Comparison of ENCODE assay signal across 26 cellular contexts in genomic region chr6:3625161-3625979, GRCh38.
DNase-seq lines count a peak whose midpoint lies in the region; ATAC-seq, FAIRE-seq and TF ChIP-seq lines count a peak whose summit lies in the region.
"Had no signal": no experiment of that assay in that cellular context is flagged by ENCODE, and none has a peak within 500 bp of the region (broad histone marks: within the 10 kb centered on the region; RNA-seq: fewer than 3 reads in every experiment).

No MANE protein-coding gene starts in this region.

- H3K79me1 ChIP-seq in H1 (ENCODE audit: low read depth, low read length): no peaks in the 10 kb centered on the region

- no peak overlapping the region for H2BK20ac ChIP-seq in H1 (ENCODE audit: low read length)

- no peak overlapping the region for H4K5ac ChIP-seq in H1 (ENCODE audit: insufficient read length, low read depth, low read length)

- H3K27me3 ChIP-seq in Loucy (ENCODE audit: insufficient read depth, low read length, poor library complexity, severe bottlenecking) (no peaks in the 10 kb centered on the region), H1 (replicated peaks in 1 of 4; ENCODE audit: control insufficient read depth in 3 of 4, extremely low read depth in 1 of 4, insufficient read depth in 3 of 4, low read length in 3 of 4) (peaks cover 0 to 2% (median 0%) of the 10 kb centered on the region in 4 experiments; a peak in 2 of 7 replicates)
- H3K27me3 ChIP-seq: ascending aorta, SJCRH30, thyroid gland had no signal

- no peak overlapping the region for H3K4ac ChIP-seq in H1 (replicated peaks; ENCODE audit: insufficient read length, low read depth, low read length)

- H3K27ac ChIP-seq in H1 (ENCODE audit: low read depth, low read length): no peak overlapping the region
- H3K27ac ChIP-seq: ascending aorta, lower lobe of right lung, SJCRH30, thyroid gland had no signal

- no peaks in the 10 kb centered on the region for H3F3A ChIP-seq in Loucy (ENCODE audit: low read depth)

- no peak overlapping the region for H2BK15ac ChIP-seq in H1 (ENCODE audit: low read length)

- H2BK5ac ChIP-seq in H1 (ENCODE audit: low read depth, low read length): no peak overlapping the region

- no peak overlapping the region for H4K8ac ChIP-seq in H1 (ENCODE audit: extremely low read depth, insufficient read depth, low read length)

- H2AK5ac ChIP-seq in H1 (ENCODE audit: low read depth, low read length): no peak overlapping the region

- no peak overlapping the region for H3K27ac Mint-ChIP-seq in activated CD4-positive, alpha-beta memory T cell treated with anti-CD3 and anti-CD28 coated beads for 36 hours
- H3K27ac Mint-ChIP-seq: activated naive CD8-positive, alpha-beta T cell; activated T-helper 2 cell treated with anti-CD3 and anti-CD28 coated beads, Interferon-gamma antibody, Interleukin-2, Interleukin-4, amounts not matched to agents 10 μg/mL and 5 μg/mL and 100 μg/mL, durations not matched to agents 14 hours and 24 hours and 36 hours had no signal

- TF ChIP-seq POLR2A in H1 (IDR thresholded peaks at IDR 0.05; ENCODE audit: control extremely low read depth in 1 of 2, low read depth in 2 of 2, low read length in 2 of 2): no peak

- peak overlapping the region; percentile 55; the same call in 1 of the 2 replicates for H2BK12ac ChIP-seq in H1 (ENCODE audit: low read depth, low read length)

- H3K9me3 ChIP-seq in Loucy (ENCODE audit: insufficient read depth, low read depth, low read length): no peaks in the 10 kb centered on the region
- no peaks in the 10 kb centered on the region for H3K9me3 ChIP-seq in H1 (ENCODE audit: insufficient read depth in 2 of 2, low read depth in 1 of 2, low read length in 1 of 2)
- H3K9me3 ChIP-seq: ascending aorta, HAP-1, lower lobe of right lung, SJCRH30, thyroid gland had no signal

- no peaks in the 10 kb centered on the region for H3K4me1 Mint-ChIP-seq in activated CD4-positive, alpha-beta memory T cell treated with anti-CD3 and anti-CD28 coated beads for 36 hours (ENCODE audit: low read depth)

- H3K4me2 ChIP-seq in Loucy (ENCODE audit: low read depth, low read length, poor library complexity, severe bottlenecking) (no peak overlapping the region), H1 (ENCODE audit: insufficient read depth in 1 of 2, low read depth in 2 of 2, low read length in 2 of 2) (no peak overlapping the region)

- no peaks in the 10 kb centered on the region for H3K9me3 Mint-ChIP-seq in activated CD4-positive, alpha-beta memory T cell treated with anti-CD3 and anti-CD28 coated beads for 36 hours
- H3K9me3 Mint-ChIP-seq: activated T-helper 2 cell treated with anti-CD3 and anti-CD28 coated beads, Interferon-gamma antibody, Interleukin-2, Interleukin-4, amounts not matched to agents 10 μg/mL and 5 μg/mL and 100 μg/mL, durations not matched to agents 14 hours and 24 hours and 36 hours had no signal

- intact Hi-C loops in activated CD4-positive, alpha-beta memory T cell treated with anti-CD3 and anti-CD28 coated beads for 36 hours (cut with micrococcal nuclease): no loop called here

- H3K36me3 ChIP-seq in Loucy (ENCODE audit: insufficient read depth, low read length) (no peaks in the 10 kb centered on the region), H1 (ENCODE audit: control insufficient read depth in 2 of 4, insufficient read depth in 4 of 4, low read length in 3 of 4) (no peaks in the 10 kb centered on the region)
- H3K36me3 ChIP-seq: ascending aorta, HAP-1, lower lobe of right lung, SJCRH30, thyroid gland had no signal

- DNase-seq in NCI-H748 (lab: John Stamatoyannopoulos, UW; ENCODE audit: unreplicated experiment) (peak; percentile 39), NCI-H748 treated with DMSO at 0.1 percent for 48 hours (lab: John Stamatoyannopoulos, UW) (no peak), H1 (ENCODE audit: low read depth in 1 of 2, low spot score in 2 of 2) (peak in 1 of 2 experiments; percentile 48), retina (peak; percentile 41), GM19239 (ENCODE audit: insufficient read length, low spot score) (no peak)
- DNase-seq in activated CD4-positive, alpha-beta memory T cell treated with anti-CD3 and anti-CD28 coated beads for 36 hours: no peak
- DNase-seq: activated CD4-positive, alpha-beta T cell treated with anti-CD3 and anti-CD28 coated beads for 48 hours; DMS79 treated with DMSO at 0.1 percent for 48 hours; lower lobe of right lung; MM.1S; NCI-H1694; NCI-H2227 treated with DMSO at 0.1 percent for 48 hours; stimulated activated CD4-positive, alpha-beta T cell treated with anti-CD3 and anti-CD28 coated beads, Interleukin-4, amount 100 ng/mL, for 4 hours; stimulated activated naive CD8-positive, alpha-beta T cell treated with anti-CD3 and anti-CD28 coated beads, Interleukin-15, Interleukin-2, amounts not matched to agents 100 U/mL and 50 U/mL, for 24 hours; thyroid gland had no signal

- TF ChIP-seq EP300 in H1 (IDR thresholded peaks at IDR 0.05; ENCODE audit: borderline replicate concordance in 1 of 2, low read depth in 2 of 2, low read length in 2 of 2): no peak

- no peak for FAIRE-seq in H1 (lab: Jason Lieb, UNC)
- no peak for FAIRE-seq in GM19239 (lab: Jason Lieb, UNC)
- FAIRE-seq: A204.1, GM12891, keratinocyte had no signal

- no peak overlapping the region for H3K23ac ChIP-seq in H1 (ENCODE audit: insufficient read length)

- no peak overlapping the region for H3K14ac ChIP-seq in H1 (ENCODE audit: insufficient read length)

- H2AFZ ChIP-seq in Loucy (ENCODE audit: low read length) (no peak overlapping the region), H1 (ENCODE audit: low read length) (no peak overlapping the region)

- H3K79me2 ChIP-seq in Loucy (ENCODE audit: insufficient read depth, low read length): no peaks in the 10 kb centered on the region
- no peaks in the 10 kb centered on the region for H3K79me2 ChIP-seq in H1 (ENCODE audit: control insufficient read depth in 1 of 2, insufficient read depth in 2 of 2, low read length in 2 of 2)

- H3K27me3 Mint-ChIP-seq in activated CD4-positive, alpha-beta memory T cell treated with anti-CD3 and anti-CD28 coated beads for 36 hours: peaks cover 37% of the 10 kb centered on the region
- H3K27me3 Mint-ChIP-seq: activated naive CD8-positive, alpha-beta T cell had no signal

- H3K56ac ChIP-seq in H1 (replicated peaks; ENCODE audit: insufficient read length, low read depth, low read length): no peak overlapping the region

- TF ChIP-seq RAD21 in H1 (IDR thresholded peaks at IDR 0.05 in 1 of 2, conservative IDR thresholded peaks at IDR 0.05 in 1 of 2; ENCODE audit: low read depth in 2 of 2, low read length in 2 of 2): no peak; a peak in 1 of 4 replicates

- POLR2A ChIA-PET in H1 (lab: Charles Lee; ENCODE audit: partially characterized antibody): no interaction called here
- POLR2A ChIA-PET in activated CD4-positive, alpha-beta memory T cell treated with anti-CD3 and anti-CD28 coated beads for 36 hours (lab: Charles Lee): no interaction called here

- 0 out of 2 replicates have a peak, but pooled peaks cover 2% of the 10 kb centered on the region for H3K23me2 ChIP-seq in H1 (ENCODE audit: low read depth, low read length)

- H4K20me1 ChIP-seq in Loucy (ENCODE audit: insufficient read depth, low read length, poor library complexity, severe bottlenecking) (no peaks in the 10 kb centered on the region), H1 (replicated peaks in 1 of 2; ENCODE audit: control insufficient read depth in 1 of 2, insufficient read depth in 2 of 2, low read length in 2 of 2) (peaks cover 0 to 2% of the 10 kb centered on the region in 2 experiments)

- TF ChIP-seq CTCF in Loucy (conservative IDR thresholded peaks at IDR 0.05; ENCODE audit: low read length): peak; percentile 35
- TF ChIP-seq CTCF in H1 (IDR thresholded peaks at IDR 0.05; ENCODE audit: control extremely low read depth in 1 of 3, insufficient read depth in 1 of 3, low read depth in 1 of 3, low read length in 3 of 3): peak in 2 of 3 experiments; percentile 14 to 26; a peak in 2 of 4 replicates

- no peaks in the 10 kb centered on the region for H3K9me2 ChIP-seq in Loucy (replicated peaks; ENCODE audit: low read depth, low read length)

- H3K4me1 ChIP-seq in Loucy (ENCODE audit: insufficient read depth, low read length, poor library complexity, severe bottlenecking): peaks cover 35% of the 10 kb centered on the region
- peaks cover 2 to 15% (median 10%) of the 10 kb centered on the region in 4 experiments for H3K4me1 ChIP-seq in H1 (replicated peaks in 1 of 4; ENCODE audit: control insufficient read depth in 3 of 4, insufficient read depth in 4 of 4, low read length in 3 of 4)
- H3K4me1 ChIP-seq: HAP-1, lower lobe of right lung, SJCRH30, thyroid gland had no signal

- 72% methylated on average over 16 of the region's 16 CpGs; no CpG with 5 or more reads in 1 of the 2 experiments for WGBS in H1 (ENCODE audit: extremely low coverage in 1 of 2, insufficient coverage in 1 of 2, insufficient read length in 1 of 2, insufficient replicate concordance in 2 of 2, low coverage in 1 of 2, low lambda C conversion rate in 2 of 2, missing lambda C conversion rate in 1 of 2), 2 experiments

- no peak for ATAC-seq in HG02623 (IDR thresholded peaks at IDR 0.05; ENCODE audit: unreplicated experiment)
- ATAC-seq: lower lobe of right lung; Panc1; stimulated activated naive CD8-positive, alpha-beta T cell treated with anti-CD3 and anti-CD28 coated beads, Interleukin-15, Interleukin-2, amounts not matched to agents 100 U/mL and 50 U/mL, for 24 hours had no signal

- CTCF ChIA-PET in H1 (lab: Charles Lee; ENCODE audit: partially characterized antibody): interaction anchor here (1.1 to 2.6 kb wide), 4 partner anchors 20 to 108 kb away, joined by 3 to 11 read pairs (median 4); no protein-coding TSS in a partner anchor
- CTCF ChIA-PET in activated CD4-positive, alpha-beta memory T cell treated with anti-CD3 and anti-CD28 coated beads for 36 hours (lab: Charles Lee): interaction anchor here (1.0 kb wide), 1 partner anchor 107 kb away, joined by 3 read pairs; no protein-coding TSS in a partner anchor

- H3K36me3 Mint-ChIP-seq in activated CD4-positive, alpha-beta memory T cell treated with anti-CD3 and anti-CD28 coated beads for 36 hours: no peaks in the 10 kb centered on the region
- H3K36me3 Mint-ChIP-seq: activated naive CD8-positive, alpha-beta T cell had no signal

- H2BK120ac ChIP-seq in H1 (replicated peaks; ENCODE audit: low read depth, low read length): no peak overlapping the region

- H3K9ac ChIP-seq in Loucy (ENCODE audit: low read depth, low read length, poor library complexity, severe bottlenecking) (no peak overlapping the region), H1 (replicated peaks in 1 of 4; ENCODE audit: extremely low read depth in 1 of 4, low read depth in 3 of 4, low read length in 3 of 4) (no peak overlapping the region)

- no peak overlapping the region for H3K4me3 Mint-ChIP-seq in activated CD4-positive, alpha-beta memory T cell treated with anti-CD3 and anti-CD28 coated beads for 36 hours
- H3K4me3 Mint-ChIP-seq: activated naive CD8-positive, alpha-beta T cell had no signal

- H3K4me3 ChIP-seq in Loucy (ENCODE audit: low read length, poor library complexity, severe bottlenecking) (no peak overlapping the region), H1 (ENCODE audit: extremely low read depth in 1 of 4, insufficient read depth in 2 of 4, low read depth in 3 of 4, low read length in 4 of 4) (no peak overlapping the region)
- H3K4me3 ChIP-seq: ascending aorta, HAP-1, lower lobe of right lung, SJCRH30, thyroid gland had no signal

- H3K18ac ChIP-seq in H1 (ENCODE audit: extremely low read depth, low read length): peak overlapping the region; percentile 38; the same call in 1 of the 2 replicates

- H4K91ac ChIP-seq in H1 (replicated peaks; ENCODE audit: insufficient read length, low read length): no peak overlapping the region

Comparison
In these comparisons a context has a peak if more than half of its experiments do, and no peak if none do; other contexts are left out.
1. DNase-seq: peak in NCI-H748 (single experiment) and retina (single experiment); none in NCI-H748 treated with DMSO at 0.1 percent for 48 hours (single experiment), activated CD4-positive, alpha-beta memory T cell treated with anti-CD3 and anti-CD28 coated beads for 36 hours (single experiment) and GM19239 (single experiment).